ENCODE assay signal across 1 cellular context in the genomic region with DNA sequence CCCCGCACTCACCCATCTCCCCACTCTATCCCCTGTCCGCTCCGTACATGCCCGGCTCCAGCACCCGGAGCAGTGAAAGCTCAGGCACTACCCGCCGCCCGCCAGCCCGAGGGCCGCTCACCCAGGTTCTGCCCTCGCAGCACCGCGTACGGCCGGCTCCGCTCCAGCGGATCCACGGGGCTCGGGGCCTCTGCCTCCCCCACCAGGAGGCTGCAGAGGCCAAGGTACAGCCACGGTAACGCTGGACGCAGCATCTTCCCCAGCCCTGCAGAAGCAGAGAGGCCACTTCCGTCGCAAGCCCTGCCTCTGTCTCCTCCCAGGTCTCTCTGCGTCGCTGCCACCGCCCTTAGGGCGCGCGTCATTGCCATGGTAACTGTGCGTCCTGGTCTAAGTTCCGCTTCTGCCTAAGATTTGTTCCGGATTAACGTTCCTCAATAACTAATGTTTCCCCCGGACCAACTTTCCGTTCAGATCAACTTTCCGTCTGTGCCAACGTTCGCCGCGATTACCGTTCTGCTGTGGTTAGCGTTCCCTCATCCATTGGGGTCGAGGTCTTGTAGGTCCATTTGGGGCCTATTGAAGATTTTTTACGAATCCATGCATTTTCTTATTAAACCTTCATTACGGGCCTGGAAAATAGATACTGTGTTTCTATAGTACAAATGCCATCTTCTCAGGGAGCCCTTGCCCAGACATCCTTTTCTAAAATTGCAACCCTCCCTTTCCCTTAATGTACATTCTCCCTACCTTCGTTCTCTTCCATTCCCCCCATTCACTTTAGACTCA.
A peak's percentile ranks its signal among the peaks of the same experiment; 100 is the strongest.
TF ChIP-seq lines count a peak whose summit lies in the region.

A gene with protein sequence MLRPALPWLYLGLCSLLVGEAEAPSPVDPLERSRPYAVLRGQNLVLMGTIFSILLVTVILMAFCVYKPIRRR (minus strand): TSS at position 281 of the 786 bp plus-strand sequence. CDS start 27 bp downstream, at position 254.

TF ChIP-seq in GM12878, 131 proteins besides CTCF, POLR2A, EP300 and RAD21 (continued from another document and continues in another):
- TF ChIP-seq, protein P1, sequence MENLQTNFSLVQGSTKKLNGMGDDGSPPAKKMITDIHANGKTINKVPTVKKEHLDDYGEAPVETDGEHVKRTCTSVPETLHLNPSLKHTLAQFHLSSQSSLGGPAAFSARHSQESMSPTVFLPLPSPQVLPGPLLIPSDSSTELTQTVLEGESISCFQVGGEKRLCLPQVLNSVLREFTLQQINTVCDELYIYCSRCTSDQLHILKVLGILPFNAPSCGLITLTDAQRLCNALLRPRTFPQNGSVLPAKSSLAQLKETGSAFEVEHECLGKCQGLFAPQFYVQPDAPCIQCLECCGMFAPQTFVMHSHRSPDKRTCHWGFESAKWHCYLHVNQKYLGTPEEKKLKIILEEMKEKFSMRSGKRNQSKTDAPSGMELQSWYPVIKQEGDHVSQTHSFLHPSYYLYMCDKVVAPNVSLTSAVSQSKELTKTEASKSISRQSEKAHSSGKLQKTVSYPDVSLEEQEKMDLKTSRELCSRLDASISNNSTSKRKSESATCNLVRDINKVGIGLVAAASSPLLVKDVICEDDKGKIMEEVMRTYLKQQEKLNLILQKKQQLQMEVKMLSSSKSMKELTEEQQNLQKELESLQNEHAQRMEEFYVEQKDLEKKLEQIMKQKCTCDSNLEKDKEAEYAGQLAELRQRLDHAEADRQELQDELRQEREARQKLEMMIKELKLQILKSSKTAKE (IDR thresholded peaks at IDR 0.05; ENCODE audit: low read depth, poor library complexity, severe bottlenecking) = peak; percentile 25
- TF ChIP-seq JUNB (IDR thresholded peaks at IDR 0.05) (no peak), TCF3 (IDR thresholded peaks at IDR 0.05; ENCODE audit: borderline replicate concordance, insufficient read depth, low read depth, low read length) (0 out of 2 replicates have a peak, but pooled peaks have one; percentile 28), POLR2AphosphoS5 (IDR thresholded peaks at IDR 0.05; ENCODE audit: low read length) (peak; percentile 70; the same call in 1 of the 2 replicates), TCF12 (IDR thresholded peaks at IDR 0.05; ENCODE audit: low read depth, low read length) (no peak; the same call in 1 of the 2 replicates), SPI1 (IDR thresholded peaks at IDR 0.05; ENCODE audit: borderline replicate concordance, insufficient read depth, low read depth, low read length) (peak; percentile 58; the same call in 1 of the 2 replicates), KAT2A (conservative IDR thresholded peaks at IDR 0.05; ENCODE audit: control insufficient read depth, low read depth, low read length) (no peak), BCL11A (IDR thresholded peaks at IDR 0.05; ENCODE audit: low read depth, low read length) (no peak), BACH1 (IDR thresholded peaks at IDR 0.05; ENCODE audit: borderline replicate concordance) (peak; percentile 53; the same call in 1 of the 2 replicates), FOS (IDR thresholded peaks at IDR 0.05; ENCODE audit: borderline replicate concordance, extremely low read depth, insufficient read length) (no peak), CHD4 (IDR thresholded peaks at IDR 0.05) (no peak), FOXK2 (IDR thresholded peaks at IDR 0.05) (peak; percentile 71), SP1 (IDR thresholded peaks at IDR 0.05; ENCODE audit: low read depth, low read length) (peak; percentile 74), IRF4 (IDR thresholded peaks at IDR 0.05; ENCODE audit: low read depth, low read length) (peak; percentile 67; the same call in 1 of the 2 replicates), ETV6 (conservative IDR thresholded peaks at IDR 0.05 in 1 of 2, IDR thresholded peaks at IDR 0.05 in 1 of 2; ENCODE audit: borderline replicate concordance in 1 of 2, low read depth in 1 of 2) (peak in 1 of 2 experiments; percentile 30; a peak in 1 of 4 replicates), SMARCA5 (IDR thresholded peaks at IDR 0.05) (no peak), YY1 (IDR thresholded peaks at IDR 0.05; ENCODE audit: low read depth, low read length) (peak; percentile 67), NRF1 (conservative IDR thresholded peaks at IDR 0.05; ENCODE audit: low read depth, low read length) (no peak), RFX5 (IDR thresholded peaks at IDR 0.05; ENCODE audit: low read depth, low read length) (no peak), MTA3 (IDR thresholded peaks at IDR 0.05; ENCODE audit: borderline replicate concordance, low read length) (0 out of 2 replicates have a peak, but pooled peaks have one; percentile 25), PML (IDR thresholded peaks at IDR 0.05; ENCODE audit: low read length) (peak; percentile 80; the same call in 1 of the 2 replicates), HDAC2 (IDR thresholded peaks at IDR 0.05) (no peak), EGR1 (IDR thresholded peaks at IDR 0.05; ENCODE audit: borderline replicate concordance in 1 of 2, low read depth in 2 of 2, low read length in 2 of 2) (peak; percentile 6 to 60; a peak in 1 of 3 replicates), ZNF274 (IDR thresholded peaks at IDR 0.05; ENCODE audit: insufficient read depth, insufficient read length) (no peak), ZSCAN29 (IDR thresholded peaks at IDR 0.05) (peak; percentile 68; the same call in 1 of the 2 replicates), SMAD1 (IDR thresholded peaks at IDR 0.05; ENCODE audit: low read depth, partially characterized antibody) (peak; percentile 24), LARP7 (IDR thresholded peaks at IDR 0.05) (peak; percentile 84), KLF5 (IDR thresholded peaks at IDR 0.05; ENCODE audit: partially characterized antibody) (no peak)
- TF ChIP-seq, protein P2, sequence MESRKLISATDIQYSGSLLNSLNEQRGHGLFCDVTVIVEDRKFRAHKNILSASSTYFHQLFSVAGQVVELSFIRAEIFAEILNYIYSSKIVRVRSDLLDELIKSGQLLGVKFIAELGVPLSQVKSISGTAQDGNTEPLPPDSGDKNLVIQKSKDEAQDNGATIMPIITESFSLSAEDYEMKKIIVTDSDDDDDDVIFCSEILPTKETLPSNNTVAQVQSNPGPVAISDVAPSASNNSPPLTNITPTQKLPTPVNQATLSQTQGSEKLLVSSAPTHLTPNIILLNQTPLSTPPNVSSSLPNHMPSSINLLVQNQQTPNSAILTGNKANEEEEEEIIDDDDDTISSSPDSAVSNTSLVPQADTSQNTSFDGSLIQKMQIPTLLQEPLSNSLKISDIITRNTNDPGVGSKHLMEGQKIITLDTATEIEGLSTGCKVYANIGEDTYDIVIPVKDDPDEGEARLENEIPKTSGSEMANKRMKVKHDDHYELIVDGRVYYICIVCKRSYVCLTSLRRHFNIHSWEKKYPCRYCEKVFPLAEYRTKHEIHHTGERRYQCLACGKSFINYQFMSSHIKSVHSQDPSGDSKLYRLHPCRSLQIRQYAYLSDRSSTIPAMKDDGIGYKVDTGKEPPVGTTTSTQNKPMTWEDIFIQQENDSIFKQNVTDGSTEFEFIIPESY (IDR thresholded peaks at IDR 0.05) = no peak
- TF ChIP-seq, protein P3, sequence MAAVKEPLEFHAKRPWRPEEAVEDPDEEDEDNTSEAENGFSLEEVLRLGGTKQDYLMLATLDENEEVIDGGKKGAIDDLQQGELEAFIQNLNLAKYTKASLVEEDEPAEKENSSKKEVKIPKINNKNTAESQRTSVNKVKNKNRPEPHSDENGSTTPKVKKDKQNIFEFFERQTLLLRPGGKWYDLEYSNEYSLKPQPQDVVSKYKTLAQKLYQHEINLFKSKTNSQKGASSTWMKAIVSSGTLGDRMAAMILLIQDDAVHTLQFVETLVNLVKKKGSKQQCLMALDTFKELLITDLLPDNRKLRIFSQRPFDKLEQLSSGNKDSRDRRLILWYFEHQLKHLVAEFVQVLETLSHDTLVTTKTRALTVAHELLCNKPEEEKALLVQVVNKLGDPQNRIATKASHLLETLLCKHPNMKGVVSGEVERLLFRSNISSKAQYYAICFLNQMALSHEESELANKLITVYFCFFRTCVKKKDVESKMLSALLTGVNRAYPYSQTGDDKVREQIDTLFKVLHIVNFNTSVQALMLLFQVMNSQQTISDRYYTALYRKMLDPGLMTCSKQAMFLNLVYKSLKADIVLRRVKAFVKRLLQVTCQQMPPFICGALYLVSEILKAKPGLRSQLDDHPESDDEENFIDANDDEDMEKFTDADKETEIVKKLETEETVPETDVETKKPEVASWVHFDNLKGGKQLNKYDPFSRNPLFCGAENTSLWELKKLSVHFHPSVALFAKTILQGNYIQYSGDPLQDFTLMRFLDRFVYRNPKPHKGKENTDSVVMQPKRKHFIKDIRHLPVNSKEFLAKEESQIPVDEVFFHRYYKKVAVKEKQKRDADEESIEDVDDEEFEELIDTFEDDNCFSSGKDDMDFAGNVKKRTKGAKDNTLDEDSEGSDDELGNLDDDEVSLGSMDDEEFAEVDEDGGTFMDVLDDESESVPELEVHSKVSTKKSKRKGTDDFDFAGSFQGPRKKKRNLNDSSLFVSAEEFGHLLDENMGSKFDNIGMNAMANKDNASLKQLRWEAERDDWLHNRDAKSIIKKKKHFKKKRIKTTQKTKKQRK (IDR thresholded peaks at IDR 0.05; ENCODE audit: low read depth, low read length) = no peak
- TF ChIP-seq, protein P4, sequence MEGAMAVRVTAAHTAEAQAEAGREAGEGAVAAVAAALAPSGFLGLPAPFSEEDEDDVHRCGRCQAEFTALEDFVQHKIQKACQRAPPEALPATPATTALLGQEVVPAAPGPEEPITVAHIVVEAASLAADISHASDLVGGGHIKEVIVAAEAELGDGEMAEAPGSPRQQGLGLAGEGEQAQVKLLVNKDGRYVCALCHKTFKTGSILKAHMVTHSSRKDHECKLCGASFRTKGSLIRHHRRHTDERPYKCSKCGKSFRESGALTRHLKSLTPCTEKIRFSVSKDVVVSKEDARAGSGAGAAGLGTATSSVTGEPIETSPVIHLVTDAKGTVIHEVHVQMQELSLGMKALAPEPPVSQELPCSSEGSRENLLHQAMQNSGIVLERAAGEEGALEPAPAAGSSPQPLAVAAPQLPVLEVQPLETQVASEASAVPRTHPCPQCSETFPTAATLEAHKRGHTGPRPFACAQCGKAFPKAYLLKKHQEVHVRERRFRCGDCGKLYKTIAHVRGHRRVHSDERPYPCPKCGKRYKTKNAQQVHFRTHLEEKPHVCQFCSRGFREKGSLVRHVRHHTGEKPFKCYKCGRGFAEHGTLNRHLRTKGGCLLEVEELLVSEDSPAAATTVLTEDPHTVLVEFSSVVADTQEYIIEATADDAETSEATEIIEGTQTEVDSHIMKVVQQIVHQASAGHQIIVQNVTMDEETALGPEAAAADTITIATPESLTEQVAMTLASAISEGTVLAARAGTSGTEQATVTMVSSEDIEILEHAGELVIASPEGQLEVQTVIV (IDR thresholded peaks at IDR 0.05; ENCODE audit: borderline replicate concordance, partially characterized antibody) = peak; percentile 67
- TF ChIP-seq, protein P5, sequence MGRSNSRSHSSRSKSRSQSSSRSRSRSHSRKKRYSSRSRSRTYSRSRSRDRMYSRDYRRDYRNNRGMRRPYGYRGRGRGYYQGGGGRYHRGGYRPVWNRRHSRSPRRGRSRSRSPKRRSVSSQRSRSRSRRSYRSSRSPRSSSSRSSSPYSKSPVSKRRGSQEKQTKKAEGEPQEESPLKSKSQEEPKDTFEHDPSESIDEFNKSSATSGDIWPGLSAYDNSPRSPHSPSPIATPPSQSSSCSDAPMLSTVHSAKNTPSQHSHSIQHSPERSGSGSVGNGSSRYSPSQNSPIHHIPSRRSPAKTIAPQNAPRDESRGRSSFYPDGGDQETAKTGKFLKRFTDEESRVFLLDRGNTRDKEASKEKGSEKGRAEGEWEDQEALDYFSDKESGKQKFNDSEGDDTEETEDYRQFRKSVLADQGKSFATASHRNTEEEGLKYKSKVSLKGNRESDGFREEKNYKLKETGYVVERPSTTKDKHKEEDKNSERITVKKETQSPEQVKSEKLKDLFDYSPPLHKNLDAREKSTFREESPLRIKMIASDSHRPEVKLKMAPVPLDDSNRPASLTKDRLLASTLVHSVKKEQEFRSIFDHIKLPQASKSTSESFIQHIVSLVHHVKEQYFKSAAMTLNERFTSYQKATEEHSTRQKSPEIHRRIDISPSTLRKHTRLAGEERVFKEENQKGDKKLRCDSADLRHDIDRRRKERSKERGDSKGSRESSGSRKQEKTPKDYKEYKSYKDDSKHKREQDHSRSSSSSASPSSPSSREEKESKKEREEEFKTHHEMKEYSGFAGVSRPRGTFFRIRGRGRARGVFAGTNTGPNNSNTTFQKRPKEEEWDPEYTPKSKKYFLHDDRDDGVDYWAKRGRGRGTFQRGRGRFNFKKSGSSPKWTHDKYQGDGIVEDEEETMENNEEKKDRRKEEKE (IDR thresholded peaks at IDR 0.05) = no peak
- TF ChIP-seq, protein P6, sequence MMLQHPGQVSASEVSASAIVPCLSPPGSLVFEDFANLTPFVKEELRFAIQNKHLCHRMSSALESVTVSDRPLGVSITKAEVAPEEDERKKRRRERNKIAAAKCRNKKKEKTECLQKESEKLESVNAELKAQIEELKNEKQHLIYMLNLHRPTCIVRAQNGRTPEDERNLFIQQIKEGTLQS (IDR thresholded peaks at IDR 0.05; ENCODE audit: borderline replicate concordance, extremely low read depth, low read depth, low read length) = no peak
- TF ChIP-seq, protein P7, sequence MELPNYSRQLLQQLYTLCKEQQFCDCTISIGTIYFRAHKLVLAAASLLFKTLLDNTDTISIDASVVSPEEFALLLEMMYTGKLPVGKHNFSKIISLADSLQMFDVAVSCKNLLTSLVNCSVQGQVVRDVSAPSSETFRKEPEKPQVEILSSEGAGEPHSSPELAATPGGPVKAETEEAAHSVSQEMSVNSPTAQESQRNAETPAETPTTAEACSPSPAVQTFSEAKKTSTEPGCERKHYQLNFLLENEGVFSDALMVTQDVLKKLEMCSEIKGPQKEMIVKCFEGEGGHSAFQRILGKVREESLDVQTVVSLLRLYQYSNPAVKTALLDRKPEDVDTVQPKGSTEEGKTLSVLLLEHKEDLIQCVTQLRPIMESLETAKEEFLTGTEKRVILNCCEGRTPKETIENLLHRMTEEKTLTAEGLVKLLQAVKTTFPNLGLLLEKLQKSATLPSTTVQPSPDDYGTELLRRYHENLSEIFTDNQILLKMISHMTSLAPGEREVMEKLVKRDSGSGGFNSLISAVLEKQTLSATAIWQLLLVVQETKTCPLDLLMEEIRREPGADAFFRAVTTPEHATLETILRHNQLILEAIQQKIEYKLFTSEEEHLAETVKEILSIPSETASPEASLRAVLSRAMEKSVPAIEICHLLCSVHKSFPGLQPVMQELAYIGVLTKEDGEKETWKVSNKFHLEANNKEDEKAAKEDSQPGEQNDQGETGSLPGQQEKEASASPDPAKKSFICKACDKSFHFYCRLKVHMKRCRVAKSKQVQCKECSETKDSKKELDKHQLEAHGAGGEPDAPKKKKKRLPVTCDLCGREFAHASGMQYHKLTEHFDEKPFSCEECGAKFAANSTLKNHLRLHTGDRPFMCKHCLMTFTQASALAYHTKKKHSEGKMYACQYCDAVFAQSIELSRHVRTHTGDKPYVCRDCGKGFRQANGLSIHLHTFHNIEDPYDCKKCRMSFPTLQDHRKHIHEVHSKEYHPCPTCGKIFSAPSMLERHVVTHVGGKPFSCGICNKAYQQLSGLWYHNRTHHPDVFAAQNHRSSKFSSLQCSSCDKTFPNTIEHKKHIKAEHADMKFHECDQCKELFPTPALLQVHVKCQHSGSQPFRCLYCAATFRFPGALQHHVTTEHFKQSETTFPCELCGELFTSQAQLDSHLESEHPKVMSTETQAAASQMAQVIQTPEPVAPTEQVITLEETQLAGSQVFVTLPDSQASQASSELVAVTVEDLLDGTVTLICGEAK (IDR thresholded peaks at IDR 0.05; ENCODE audit: borderline replicate concordance) = peak; percentile 99
- TF ChIP-seq, protein P8, sequence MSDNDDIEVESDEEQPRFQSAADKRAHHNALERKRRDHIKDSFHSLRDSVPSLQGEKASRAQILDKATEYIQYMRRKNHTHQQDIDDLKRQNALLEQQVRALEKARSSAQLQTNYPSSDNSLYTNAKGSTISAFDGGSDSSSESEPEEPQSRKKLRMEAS (IDR thresholded peaks at IDR 0.05; ENCODE audit: low read depth, low read length) = no peak
